ENCODE assay signal across 5 cellular contexts in the genomic region with DNA sequence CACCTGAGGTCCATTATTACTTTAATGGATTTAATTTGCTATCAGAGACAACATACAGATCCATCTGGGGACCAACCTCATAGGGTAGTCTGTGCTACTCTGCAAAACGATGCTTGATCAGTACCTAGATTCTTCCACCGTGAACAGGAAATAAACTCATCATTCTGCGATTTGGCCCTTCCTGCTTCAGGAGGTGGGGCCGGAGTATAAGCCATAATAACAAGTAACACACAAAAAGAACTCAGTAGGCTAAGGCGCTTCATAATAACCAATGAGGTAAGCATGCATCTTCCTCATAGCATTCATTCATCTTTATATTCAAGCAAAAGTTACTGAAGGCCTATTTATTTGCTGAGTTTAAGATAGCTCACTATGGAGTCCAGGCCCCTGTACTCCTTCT. TPM values are rescaled to one million over a fixed set of nuclear protein-coding genes. Genes with fewer than 3 reads are reported as not detected.
"Had no signal": no experiment of that assay in that cellular context is flagged by ENCODE, and none has a peak within 500 bp of the region (broad histone marks: within the 10 kb centered on the region; RNA-seq: fewer than 3 reads in every experiment).

No MANE protein-coding gene starts in this region.

RNA-seq across cellular contexts. Expression of gene SPDYE18, which starts 17.3 kb away (rescaled TPM):
- total RNA-seq: GM23248, H7, IMR-90 had no signal
- polyA plus RNA-seq: GM23248, IMR-90 had no signal

RNA-seq across cellular contexts. Expression of gene SPDYE17, which starts 47.5 kb away (rescaled TPM):
- total RNA-seq: GM23248, H4, H7, HFFc6, IMR-90 had no signal
- polyA plus RNA-seq: GM23248, IMR-90 had no signal
